ENCODE assay signal across 11 cellular contexts in the genomic region with DNA sequence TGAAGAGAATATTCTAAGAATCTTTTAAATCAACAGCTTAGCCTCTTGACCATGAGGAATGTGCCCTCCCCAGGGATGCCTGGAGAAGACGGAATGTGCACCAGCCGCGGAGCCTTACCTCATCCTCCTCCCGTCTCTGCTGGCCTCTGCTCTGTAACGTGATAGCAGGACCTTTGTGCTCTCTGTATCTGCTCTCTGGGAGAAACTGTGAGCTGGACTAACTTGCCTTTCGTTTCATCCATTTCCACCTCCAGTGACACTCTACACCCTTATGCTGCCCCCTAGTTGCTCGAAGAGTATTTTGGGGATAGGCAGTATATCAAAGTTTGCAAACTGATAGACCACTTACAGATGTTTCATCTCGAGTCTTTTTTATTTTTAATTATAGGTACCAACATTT.
DNase-seq lines count a peak whose midpoint lies in the region; ATAC-seq, FAIRE-seq and TF ChIP-seq lines count a peak whose summit lies in the region.
"Had no signal": no experiment of that assay in that cellular context is flagged by ENCODE, and none has a peak within 500 bp of the region (broad histone marks: within the 10 kb centered on the region; RNA-seq: fewer than 3 reads in every experiment).

No MANE protein-coding gene starts in this region.

- in situ Hi-C loops in ACHN (cut with HindIII; ENCODE audit: low pct_ligation_motif_present, low pct_unique_long_range_greater_than_20kb, low sequenced_read_pairs) = no loop called here

- TF ChIP-seq RAD21 in Ishikawa (IDR thresholded peaks at IDR 0.05; ENCODE audit: low read depth) (peak; percentile 77), liver (IDR thresholded peaks at IDR 0.05) (peak; percentile 79 to 82)

- TF ChIP-seq CTCF in bronchial epithelial cell (IDR thresholded peaks at IDR 0.05; ENCODE audit: insufficient read depth, low read length, severe bottlenecking) (peak; percentile 43), liver (IDR thresholded peaks at IDR 0.05; ENCODE audit: low read depth, low read length, missing input control) (peak; percentile 39), gastroesophageal sphincter (IDR thresholded peaks at IDR 0.05) (peak in 1 of 4 experiments; percentile 24)

- H3K27me3 ChIP-seq in bronchial epithelial cell (ENCODE audit: control insufficient read depth, insufficient read depth, low read length) (no peaks in the 10 kb centered on the region), liver (ENCODE audit: control insufficient read depth in 4 of 4, insufficient read depth in 4 of 4, low read length in 3 of 4) (no peaks in the 10 kb centered on the region), gastroesophageal sphincter (no peaks in the 10 kb centered on the region)

- no peaks in the 10 kb centered on the region for H3K36me3 Mint-ChIP-seq in activated naive CD4-positive, alpha-beta T cell treated with anti-CD3 and anti-CD28 coated beads for 36 hours (ENCODE audit: low read depth)

- WGBS in liver = 12% methylated on average over 8 of the region's 8 CpGs
- WGBS in gastroesophageal sphincter (ENCODE audit: low coverage in 1 of 2), 2 donors = 21 to 41% methylated on average over 7 to 8 of the region's 8 CpGs

- DNase-seq in ACHN (peak; percentile 45), bronchial epithelial cell (ENCODE audit: low read depth) (peak; percentile 52), cerebellar nuclear complex (lab: John Stamatoyannopoulos, UW) (no peak)
- DNase-seq in activated naive CD4-positive, alpha-beta T cell treated with anti-CD3 and anti-CD28 coated beads for 36 hours = no peak
- DNase-seq: DND-41 had no signal

- no peaks in the 10 kb centered on the region for H3K36me3 ChIP-seq in bronchial epithelial cell (ENCODE audit: control insufficient read depth, insufficient read depth, low read length)
- H3K36me3 ChIP-seq in liver (ENCODE audit: control insufficient read depth in 4 of 4, insufficient read depth in 3 of 4, low read depth in 1 of 4, low read length in 3 of 4) = no peaks in the 10 kb centered on the region
- H3K36me3 ChIP-seq in gastroesophageal sphincter = no peaks in the 10 kb centered on the region

- H3K4me3 Mint-ChIP-seq in activated naive CD4-positive, alpha-beta T cell treated with anti-CD3 and anti-CD28 coated beads for 36 hours = no peak overlapping the region
- H3K4me3 Mint-ChIP-seq: dendritic cell treated with granulocyte-macrophage colony-stimulating factor and Interleukin-4, amounts not matched to agents 40 ng/mL and 50 ng/mL, for 4 days had no signal

- no peak for FAIRE-seq in bronchial epithelial cell (lab: Jason Lieb, UNC)

- H3K4me1 Mint-ChIP-seq in activated naive CD4-positive, alpha-beta T cell treated with anti-CD3 and anti-CD28 coated beads for 36 hours (ENCODE audit: low read depth) = no peaks in the 10 kb centered on the region

- no peaks in the 10 kb centered on the region for H3K4me1 ChIP-seq in liver (ENCODE audit: control insufficient read depth in 4 of 4, insufficient read depth in 4 of 4, low read length in 3 of 4)
- no peaks in the 10 kb centered on the region for H3K4me1 ChIP-seq in gastroesophageal sphincter

- H3K9ac ChIP-seq in liver (ENCODE audit: low read depth in 1 of 2, low read length in 2 of 2) = no peak overlapping the region

- peaks cover 2% of the 10 kb centered on the region for H3K9me3 Mint-ChIP-seq in activated naive CD4-positive, alpha-beta T cell treated with anti-CD3 and anti-CD28 coated beads for 36 hours

- no peaks in the 10 kb centered on the region for H3K27me3 Mint-ChIP-seq in activated naive CD4-positive, alpha-beta T cell treated with anti-CD3 and anti-CD28 coated beads for 36 hours (ENCODE audit: low read depth)
- H3K27me3 Mint-ChIP-seq: dendritic cell treated with granulocyte-macrophage colony-stimulating factor and Interleukin-4, amounts not matched to agents 40 ng/mL and 50 ng/mL, for 4 days had no signal

- H3K4me3 ChIP-seq in bronchial epithelial cell (ENCODE audit: low read depth, low read length) = no peak overlapping the region
- no peak overlapping the region for H3K4me3 ChIP-seq in liver (ENCODE audit: low read depth in 1 of 3, low read length in 3 of 3)
- H3K4me3 ChIP-seq in gastroesophageal sphincter = no peak overlapping the region
- H3K4me3 ChIP-seq: SK-N-MC had no signal

- no peak for TF ChIP-seq POLR2A in gastroesophageal sphincter (IDR thresholded peaks at IDR 0.05)

- ATAC-seq in HG03354 (IDR thresholded peaks at IDR 0.05; ENCODE audit: poor library complexity, severe bottlenecking, unreplicated experiment) (no peak), gastroesophageal sphincter (no peak)

- H3K27ac Mint-ChIP-seq in activated naive CD4-positive, alpha-beta T cell treated with anti-CD3 and anti-CD28 coated beads for 36 hours = no peak overlapping the region
- H3K27ac Mint-ChIP-seq: dendritic cell treated with granulocyte-macrophage colony-stimulating factor and Interleukin-4, amounts not matched to agents 40 ng/mL and 50 ng/mL, for 4 days had no signal

- CTCF ChIA-PET in activated naive CD4-positive, alpha-beta T cell treated with anti-CD3 and anti-CD28 coated beads for 36 hours (lab: Charles Lee) = interaction anchor here (1.3 kb wide), 1 partner anchor 146 kb away, joined by 3 read pairs; no protein-coding TSS in a partner anchor

- peaks cover 0 to 3% (median 0%) of the 10 kb centered on the region in 4 donors for H3K9me3 ChIP-seq in liver (ENCODE audit: control insufficient read depth in 4 of 4, low read length in 3 of 4)
- H3K9me3 ChIP-seq in gastroesophageal sphincter = peaks cover 0 to 3% (median 0%) of the 10 kb centered on the region in 3 donors

- H3K27ac ChIP-seq in liver (ENCODE audit: low read depth in 1 of 2, low read length in 2 of 2) (no peak overlapping the region), gastroesophageal sphincter (no peak overlapping the region)
- H3K27ac ChIP-seq: SK-N-MC had no signal

- TF ChIP-seq EP300 in Ishikawa (IDR thresholded peaks at IDR 0.05; ENCODE audit: borderline replicate concordance) (peak; percentile 53; the same call in 1 of the 2 replicates), gastroesophageal sphincter (IDR thresholded peaks at IDR 0.05) (no peak)

- intact Hi-C loops in activated naive CD4-positive, alpha-beta T cell treated with anti-CD3 and anti-CD28 coated beads for 36 hours (cut with micrococcal nuclease) = loop anchor here (5.0 kb wide), 1 partner anchor 145 kb away; no protein-coding TSS in a partner anchor

TF ChIP-seq in Ishikawa, 13 proteins besides CTCF, POLR2A, EP300 and RAD21 (continues in another document):
- no peak for TF ChIP-seq CREB1 (IDR thresholded peaks at IDR 0.05; ENCODE audit: low read depth)
- TF ChIP-seq YY1 (IDR thresholded peaks at IDR 0.05; ENCODE audit: low read depth) = no peak
- TF ChIP-seq TAF1 (IDR thresholded peaks at IDR 0.05; ENCODE audit: low read depth) = no peak
- peak; percentile 87 for TF ChIP-seq TEAD4 (IDR thresholded peaks at IDR 0.05)

TF ChIP-seq in liver, 16 proteins besides CTCF, POLR2A, EP300 and RAD21:
- TF ChIP-seq HNF4A (conservative IDR thresholded peaks at IDR 0.05) (peak; percentile 16 to 45), TAF1 (conservative IDR thresholded peaks at IDR 0.05) (no peak)

Comparison
In these comparisons a context has a peak if more than half of its experiments do, and no peak if none do; other contexts are left out.
1. DNase-seq: peak in ACHN (single experiment) and bronchial epithelial cell (single experiment); none in activated naive CD4-positive, alpha-beta T cell treated with anti-CD3 and anti-CD28 coated beads for 36 hours (single experiment) and cerebellar nuclear complex (0 of 2).